ENCODE assay signal across 23 cellular contexts in genomic region chr12:106657499-106657898, GRCh38.
DNase-seq lines count a peak whose midpoint lies in the region; ATAC-seq and TF ChIP-seq lines count a peak whose summit lies in the region.
"Had no signal": no experiment of that assay in that cellular context is flagged by ENCODE, and none has a peak within 500 bp of the region (broad histone marks: within the 10 kb centered on the region; RNA-seq: fewer than 3 reads in every experiment).

No MANE protein-coding gene starts in this region.

- no peak for TF ChIP-seq POLR2A in right lobe of liver (IDR thresholded peaks at IDR 0.05)

- H3K9ac ChIP-seq in liver (ENCODE audit: low read depth in 1 of 2, low read length in 2 of 2), result no peak overlapping the region
- H3K9ac ChIP-seq in BLaER1 treated with 17β-estradiol and CSF1 and Interleukin-3, amounts not matched to agents 10 nM and 100 nM, result no peak overlapping the region

- TF ChIP-seq RAD21 in liver (IDR thresholded peaks at IDR 0.05), result no peak

- H3K27ac ChIP-seq in liver (ENCODE audit: low read depth in 1 of 2, low read length in 2 of 2), result no peak overlapping the region
- no peak overlapping the region for H3K27ac ChIP-seq in right lobe of liver
- H3K27ac ChIP-seq in BLaER1 treated with 17β-estradiol and CSF1 and Interleukin-3, amounts not matched to agents 10 nM and 100 nM, result peak overlapping the region in 1 of 11 experiments; percentile 77; a peak in 2 of 22 replicates
- peak overlapping the region; percentile 80 for H3K27ac ChIP-seq in caudate nucleus (ENCODE audit: low read depth, low read length)

- TF ChIP-seq CTCF in liver (IDR thresholded peaks at IDR 0.05; ENCODE audit: low read depth, low read length, missing input control), result no peak
- TF ChIP-seq CTCF in right lobe of liver (IDR thresholded peaks at IDR 0.05), result no peak

- no peaks in the 10 kb centered on the region for H3K4me1 ChIP-seq in liver (ENCODE audit: control insufficient read depth in 4 of 4, insufficient read depth in 4 of 4, low read length in 3 of 4)
- no peaks in the 10 kb centered on the region for H3K4me1 ChIP-seq in right lobe of liver
- H3K4me1 ChIP-seq in BLaER1 treated with 17β-estradiol and CSF1 and Interleukin-3, amounts not matched to agents 10 nM and 100 nM, result peaks cover 17 to 49% (median 43%) of the 10 kb centered on the region in 10 experiments
- H3K4me1 ChIP-seq: BE2C had no signal

- DNase-seq in right lobe of liver (no peak), caudate nucleus (lab: John Stamatoyannopoulos, UW) (peak in 1 of 61 donors; percentile 33), NCI-H2081 treated with DMSO at 0.1 percent for 48 hours (lab: John Stamatoyannopoulos, UW) (no peak), NCI-H524 treated with DMSO at 0.1 percent for 48 hours (lab: John Stamatoyannopoulos, UW) (no peak)
- DNase-seq: 8988T; ACHN; BE2C; C1 segment of cervical spinal cord; CD4-positive, alpha-beta memory T cell; CD4-positive, CD25-positive, alpha-beta regulatory T cell; CD8-positive, alpha-beta memory T cell; COR-L47; DMS 273 treated with DMSO at 0.1 percent for 48 hours; DMS153; DMS53; DMS79; DND-41; EL; GDM1 had no signal

- H3K36me3 ChIP-seq in liver (ENCODE audit: control insufficient read depth in 4 of 4, insufficient read depth in 3 of 4, low read depth in 1 of 4, low read length in 3 of 4), result no peaks in the 10 kb centered on the region
- no peaks in the 10 kb centered on the region for H3K36me3 ChIP-seq in right lobe of liver
- peaks cover 0 to 9% (median 0%) of the 10 kb centered on the region in 11 experiments; a peak in 4 of 22 replicates for H3K36me3 ChIP-seq in BLaER1 treated with 17β-estradiol and CSF1 and Interleukin-3, amounts not matched to agents 10 nM and 100 nM

- no peaks in the 10 kb centered on the region for H4K20me1 ChIP-seq in BLaER1 treated with 17β-estradiol and CSF1 and Interleukin-3, amounts not matched to agents 10 nM and 100 nM

- ATAC-seq in right lobe of liver (no peak), HG03378 (IDR thresholded peaks at IDR 0.05; ENCODE audit: unreplicated experiment) (no peak)
- ATAC-seq: GM12878 had no signal

- H3K4me3 ChIP-seq in liver (ENCODE audit: low read depth in 1 of 3, low read length in 3 of 3) (no peak overlapping the region), right lobe of liver (no peak overlapping the region)
- no peak overlapping the region for H3K4me3 ChIP-seq in BLaER1 treated with 17β-estradiol and CSF1 and Interleukin-3, amounts not matched to agents 10 nM and 100 nM
- H3K4me3 ChIP-seq: GM12878 had no signal

- H3K4me2 ChIP-seq in BLaER1 treated with 17β-estradiol and CSF1 and Interleukin-3, amounts not matched to agents 10 nM and 100 nM, result peak overlapping the region in 8 of 11 experiments; percentile 35 to 94 (median 84); a peak in 14 of 22 replicates

- peaks cover 0 to 1% (median 0%) of the 10 kb centered on the region in 4 donors for H3K27me3 ChIP-seq in liver (ENCODE audit: control insufficient read depth in 4 of 4, insufficient read depth in 4 of 4, low read length in 3 of 4)
- H3K27me3 ChIP-seq in right lobe of liver, result no peaks in the 10 kb centered on the region
- no peaks in the 10 kb centered on the region for H3K27me3 ChIP-seq in BLaER1 treated with 17β-estradiol and CSF1 and Interleukin-3, amounts not matched to agents 10 nM and 100 nM

- intact Hi-C loops in right lobe of liver (cut with DNase I), result no loop called here

- 61% methylated on average over 2 of the region's 2 CpGs for WGBS in liver
- WGBS in right lobe of liver (ENCODE audit: insufficient coverage, low coverage, low lambda C conversion rate, missing lambda C conversion rate), result 11% methylated on average over 1 of the region's 2 CpGs

- peaks cover 4 to 12% (median 9%) of the 10 kb centered on the region in 4 donors for H3K9me3 ChIP-seq in liver (ENCODE audit: control insufficient read depth in 4 of 4, low read length in 3 of 4)
- peaks cover 0 to 4% (median 0%) of the 10 kb centered on the region in 4 donors for H3K9me3 ChIP-seq in right lobe of liver
- peaks cover 27 to 37% (median 30%) of the 10 kb centered on the region in 11 experiments for H3K9me3 ChIP-seq in BLaER1 treated with 17β-estradiol and CSF1 and Interleukin-3, amounts not matched to agents 10 nM and 100 nM (replicated peaks in 1 of 11)
- H3K9me3 ChIP-seq: BE2C had no signal

TF ChIP-seq in liver, 16 proteins besides CTCF, POLR2A, EP300 and RAD21:
- TF ChIP-seq TAF1 (conservative IDR thresholded peaks at IDR 0.05) (no peak), RXRA (IDR thresholded peaks at IDR 0.05) (peak; percentile 41 to 47)
